In genomic region chr18:3129053-3129864, GRCh38 we compare ENCODE assay signal across 8 cellular contexts.
DNase-seq lines count a peak whose midpoint lies in the region; ATAC-seq and TF ChIP-seq lines count a peak whose summit lies in the region.

No MANE protein-coding gene starts in this region.

- TF ChIP-seq CTCF in 22Rv1 (IDR thresholded peaks at IDR 0.05): peak; percentile 95

- ATAC-seq in GM18505 (IDR thresholded peaks at IDR 0.05; ENCODE audit: unreplicated experiment): peak; percentile 96
- ATAC-seq in HG02973 (IDR thresholded peaks at IDR 0.05; ENCODE audit: unreplicated experiment): peak; percentile 90
- ATAC-seq in left colon: peak; percentile 95

- no peak overlapping the region for H3K27ac ChIP-seq in 22Rv1

- TF ChIP-seq POLR2A in GM18505 (IDR thresholded peaks at IDR 0.05; ENCODE audit: borderline replicate concordance, extremely low read depth, insufficient read depth, insufficient read length): no peak

- DNase-seq in NCI-H226: peak; percentile 51
- peak; percentile 73 to 75 for DNase-seq in activated CD4-positive, alpha-beta T cell treated with anti-CD3 and anti-CD28 coated beads for 24 hours (ENCODE audit: low read depth in 2 of 2)
- DNase-seq in cerebellum (ENCODE audit: low spot score): peak; percentile 11
- peak; percentile 80 to 90 for DNase-seq in left colon
- DNase-seq in stimulated activated CD4-positive, alpha-beta T cell treated with anti-CD3 and anti-CD28 coated beads, Interleukin-2, amount 100 ng/mL, for 48 hours: peak; percentile 79 to 83

- intact Hi-C loops in left colon (cut with DNase I, micrococcal nuclease): loop anchor here in 1 of 2 donors (5.0 kb wide), 1 partner anchor 197 kb away; no protein-coding TSS in a partner anchor

Comparison
In these comparisons a context has a peak if more than half of its experiments do, and no peak if none do; other contexts are left out.
1. DNase-seq: peak in every context shown above with its lines; median percentile 85 in left colon; 81 in stimulated activated CD4-positive, alpha-beta T cell treated with anti-CD3 and anti-CD28 coated beads, Interleukin-2, amount 100 ng/mL, for 48 hours; 74 in activated CD4-positive, alpha-beta T cell treated with anti-CD3 and anti-CD28 coated beads for 24 hours; 51 in NCI-H226; 11 in cerebellum.